24 cellular contexts compared by ENCODE assay signal in the genomic region with DNA sequence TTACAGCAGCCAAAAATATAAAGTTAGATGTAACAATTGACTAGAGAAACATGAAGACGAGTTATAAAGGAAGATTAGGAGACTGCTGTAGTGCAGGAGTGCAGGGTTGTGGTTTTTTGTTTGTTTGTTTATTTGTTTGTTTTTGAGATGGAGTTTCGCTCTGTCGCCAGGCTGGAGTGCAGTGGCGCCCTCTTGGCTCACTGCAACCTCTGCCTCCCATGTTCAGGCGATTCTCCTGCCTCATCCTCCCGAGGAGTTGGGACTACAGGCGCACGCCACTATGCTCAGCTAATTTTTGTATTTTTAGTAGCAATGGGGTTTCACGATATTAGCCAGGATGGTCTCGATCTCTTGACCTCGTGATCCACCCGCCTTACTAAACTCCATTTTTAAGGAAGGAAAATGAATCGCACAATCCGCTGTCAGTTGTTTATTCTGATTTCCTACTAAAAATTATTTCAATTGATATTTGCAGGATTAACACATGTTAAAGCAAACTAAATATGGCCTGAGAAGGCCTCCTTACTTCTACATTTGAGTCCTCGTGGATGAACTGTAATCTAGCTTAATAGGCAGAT.
"Had no signal": no experiment of that assay in that cellular context is flagged by ENCODE, and none has a peak within 500 bp of the region (broad histone marks: within the 10 kb centered on the region; RNA-seq: fewer than 3 reads in every experiment).

No MANE protein-coding gene starts in this region.

- H3K9me3 ChIP-seq: sigmoid colon, spleen, thoracic aorta, upper lobe of right lung had no signal

- H3K4me1 Mint-ChIP-seq: activated CD4-positive, alpha-beta memory T cell treated with anti-CD3 and anti-CD28 coated beads, Interleukin-2, amount 10 ng/mL, durations not matched to agents 7 days and 5 days; activated CD4-positive, alpha-beta T cell treated with anti-CD3 and anti-CD28 coated beads for 36 hours; activated naive CD8-positive, alpha-beta T cell treated with anti-CD3 and anti-CD28 coated beads for 36 hours; activated T-helper 17 cell treated with anti-CD3 and anti-CD28 coated beads, Interleukin-2, amount 50 U/mL, for 72 hours; nephron had no signal

- H3K27me3 Mint-ChIP-seq: activated CD4-positive, alpha-beta memory T cell treated with anti-CD3 and anti-CD28 coated beads, Interleukin-2, amount 10 ng/mL, durations not matched to agents 7 days and 5 days had no signal

- H3K27ac Mint-ChIP-seq: activated CD4-positive, alpha-beta memory T cell treated with anti-CD3 and anti-CD28 coated beads, Interleukin-2, amount 10 ng/mL, durations not matched to agents 7 days and 5 days; activated CD4-positive, alpha-beta T cell treated with anti-CD3 and anti-CD28 coated beads for 36 hours; activated naive CD8-positive, alpha-beta T cell treated with anti-CD3 and anti-CD28 coated beads for 36 hours; activated T-helper 17 cell treated with anti-CD3 and anti-CD28 coated beads, Interleukin-2, amount 50 U/mL, for 72 hours; nephron; stimulated activated naive B cell treated with anti-CD40 and anti-IgM and Interleukin-4, amounts not matched to agents 10 μg/mL and 1 μg/mL and 100 μg/mL, for 72 hours; WTC11 had no signal

- H3K36me3 Mint-ChIP-seq: activated naive CD8-positive, alpha-beta T cell treated with anti-CD3 and anti-CD28 coated beads for 36 hours; WTC11 had no signal

- H3K27me3 ChIP-seq: cardiac muscle cell, dorsolateral prefrontal cortex, sigmoid colon, spleen, upper lobe of right lung had no signal

- ATAC-seq: activated CD4-positive, alpha-beta T cell treated with anti-CD3 and anti-CD28 coated beads for 36 hours; activated T-helper 17 cell treated with anti-CD3 and anti-CD28 coated beads, Interleukin-2, amount 50 U/mL, for 72 hours; left lobe of liver; WTC11 had no signal

- FAIRE-seq: frontal cortex, kidney, TTC549 had no signal

- H3K27ac ChIP-seq: cardiac muscle cell, epithelial cell of prostate, sigmoid colon, spleen, thoracic aorta, upper lobe of right lung had no signal

- H3K4me3 Mint-ChIP-seq: activated CD4-positive, alpha-beta memory T cell treated with anti-CD3 and anti-CD28 coated beads, Interleukin-2, amount 10 ng/mL, durations not matched to agents 7 days and 5 days; activated CD4-positive, alpha-beta T cell treated with anti-CD3 and anti-CD28 coated beads for 36 hours; activated naive CD8-positive, alpha-beta T cell treated with anti-CD3 and anti-CD28 coated beads for 36 hours; activated T-helper 17 cell treated with anti-CD3 and anti-CD28 coated beads, Interleukin-2, amount 50 U/mL, for 72 hours; nephron; stimulated activated naive B cell treated with anti-CD40 and anti-IgM and Interleukin-4, amounts not matched to agents 10 μg/mL and 1 μg/mL and 100 μg/mL, for 72 hours; WTC11 had no signal

- H3K4me3 ChIP-seq: cardiac muscle cell, sigmoid colon, spleen, thoracic aorta, upper lobe of right lung had no signal

- DNase-seq: activated CD4-positive, alpha-beta memory T cell treated with anti-CD3 and anti-CD28 coated beads, Interleukin-2, amount 10 ng/mL, durations not matched to agents 7 days and 5 days; activated CD4-positive, alpha-beta T cell treated with anti-CD3 and anti-CD28 coated beads for 36 hours; activated naive CD4-positive, alpha-beta T cell; activated naive CD8-positive, alpha-beta T cell treated with anti-CD3 and anti-CD28 coated beads for 36 hours; activated T-cell treated with anti-CD3 and anti-CD28 coated beads, Interleukin-2, amount 50 U/mL, for 1 hour; amniotic stem cell; dorsolateral prefrontal cortex; kidney; mammary epithelial cell; occipital lobe; posterior cingulate gyrus; sigmoid colon; spleen; stimulated activated naive B cell treated with anti-CD40 and anti-IgM and Interleukin-4, amounts not matched to agents 10 μg/mL and 1 μg/mL and 100 μg/mL, for 72 hours; upper lobe of right lung had no signal

- H3K4me1 ChIP-seq: spleen, upper lobe of right lung had no signal

- H3K36me3 ChIP-seq: cardiac muscle cell, sigmoid colon, spleen, thoracic aorta, upper lobe of right lung had no signal

- H3K9me3 Mint-ChIP-seq: activated naive CD8-positive, alpha-beta T cell treated with anti-CD3 and anti-CD28 coated beads for 36 hours; nephron had no signal
